ENCODE assay signal across 24 cellular contexts in genomic region chr5:149603210-149603609, GRCh38. TPM values are rescaled to one million over a fixed set of nuclear protein-coding genes. Genes with fewer than 3 reads are reported as not detected.
DNase-seq lines count a peak whose midpoint lies in the region; ATAC-seq and TF ChIP-seq lines count a peak whose summit lies in the region.
"Had no signal": no experiment of that assay in that cellular context is flagged by ENCODE, and none has a peak within 500 bp of the region (broad histone marks: within the 10 kb centered on the region; RNA-seq: fewer than 3 reads in every experiment).

No MANE protein-coding gene starts in this region.

- in situ Hi-C loops in G401 (cut with HindIII; ENCODE audit: low sequenced_read_pairs) = no loop called here
- in situ Hi-C loops in gastrocnemius medialis (cut with MboI; ENCODE audit: low sequenced_read_pairs in 4 of 4) = no loop called here

- no peaks in the 10 kb centered on the region for H3K27me3 ChIP-seq in gastrocnemius medialis
- H3K27me3 ChIP-seq: sigmoid colon, SJSA1, testis had no signal

- peaks cover 15% of the 10 kb centered on the region for H3K36me3 Mint-ChIP-seq in chondrocyte (ENCODE audit: low read depth)
- H3K36me3 Mint-ChIP-seq in activated naive CD4-positive, alpha-beta T cell treated with anti-CD3 and anti-CD28 coated beads, Interleukin-2, amount 10 ng/mL, durations not matched to agents 7 days and 5 days = no peaks in the 10 kb centered on the region
- H3K36me3 Mint-ChIP-seq: activated naive CD8-positive, alpha-beta T cell; stimulated activated naive B cell treated with anti-CD40 and anti-IgM and Interleukin-4, amounts not matched to agents 10 μg/mL and 1 μg/mL and 100 μg/mL, for 72 hours had no signal

- no peak overlapping the region for H3K4me3 Mint-ChIP-seq in chondrocyte (ENCODE audit: unreplicated experiment)
- H3K4me3 Mint-ChIP-seq in activated naive CD4-positive, alpha-beta T cell treated with anti-CD3 and anti-CD28 coated beads, Interleukin-2, amount 10 ng/mL, durations not matched to agents 7 days and 5 days = no peak overlapping the region
- H3K4me3 Mint-ChIP-seq: activated CD4-positive, alpha-beta T cell treated with anti-CD3 and anti-CD28 coated beads, Interleukin-2, amount 10 ng/mL, durations not matched to agents 7 days and 5 days; activated naive CD8-positive, alpha-beta T cell; activated T-helper 17 cell treated with anti-CD3 and anti-CD28 coated beads, Interleukin-2, amount 50 U/mL, for 72 hours; CD8-positive, alpha-beta memory T cell; effector memory CD8-positive, alpha-beta T cell; stimulated activated naive B cell treated with anti-CD40 and anti-IgM and Interleukin-4, amounts not matched to agents 10 μg/mL and 1 μg/mL and 100 μg/mL, for 72 hours had no signal

- POLR2A ChIA-PET in RWPE1 (lab: Yijun Ruan, JAX; ENCODE audit: low non-redundant PET) = no interaction called here

- H3K27me3 Mint-ChIP-seq in chondrocyte (ENCODE audit: low read depth) = no peaks in the 10 kb centered on the region
- H3K27me3 Mint-ChIP-seq in activated naive CD4-positive, alpha-beta T cell treated with anti-CD3 and anti-CD28 coated beads, Interleukin-2, amount 10 ng/mL, durations not matched to agents 7 days and 5 days = peaks cover 16% of the 10 kb centered on the region
- H3K27me3 Mint-ChIP-seq: activated naive CD8-positive, alpha-beta T cell; activated T-helper 17 cell treated with anti-CD3 and anti-CD28 coated beads, Interleukin-2, amount 50 U/mL, for 72 hours; effector memory CD8-positive, alpha-beta T cell; stimulated activated naive B cell treated with anti-CD40 and anti-IgM and Interleukin-4, amounts not matched to agents 10 μg/mL and 1 μg/mL and 100 μg/mL, for 72 hours had no signal

- no peaks in the 10 kb centered on the region for H3K9me3 ChIP-seq in gastrocnemius medialis
- H3K9me3 ChIP-seq: left ventricle myocardium inferior, sigmoid colon, SJSA1, testis had no signal

- H3K27ac ChIP-seq in RWPE1 = peak overlapping the region; percentile 72
- peak overlapping the region; percentile 56 to 65 (median 60) for H3K27ac ChIP-seq in gastrocnemius medialis
- H3K27ac ChIP-seq: GM23248, left ventricle myocardium inferior, sigmoid colon, SJSA1, testis, WERI-Rb-1 had no signal

- peaks cover 0 to 11% of the 10 kb centered on the region in 2 donors for H3K36me3 ChIP-seq in gastrocnemius medialis
- H3K36me3 ChIP-seq: SJSA1, WERI-Rb-1 had no signal

- CTCF ChIA-PET in RWPE1 (lab: Yijun Ruan, JAX) = interaction anchor here (0.6 to 0.9 kb wide), 4 partner anchors 16 to 696 kb away, joined by 3 read pairs; no protein-coding TSS in a partner anchor
- CTCF ChIA-PET in activated naive CD4-positive, alpha-beta T cell treated with anti-CD3 and anti-CD28 coated beads, Interleukin-2, amount 10 ng/mL, durations not matched to agents 7 days and 5 days (lab: Charles Lee) = interaction anchor here (1.6 kb wide), 1 partner anchor 15 kb away, joined by 5 read pairs; no protein-coding TSS in a partner anchor

- intact Hi-C loops in gastrocnemius medialis (cut with DNase I; ENCODE audit: low total_unique reads) = no loop called here

- H3K4me3 ChIP-seq in gastrocnemius medialis = no peak overlapping the region
- H3K4me3 ChIP-seq: GM23248, left ventricle myocardium inferior, sigmoid colon, SJSA1, testis had no signal

- peaks cover 20% of the 10 kb centered on the region for H3K4me1 Mint-ChIP-seq in chondrocyte (ENCODE audit: low read depth)
- H3K4me1 Mint-ChIP-seq in activated naive CD4-positive, alpha-beta T cell treated with anti-CD3 and anti-CD28 coated beads, Interleukin-2, amount 10 ng/mL, durations not matched to agents 7 days and 5 days = peaks cover 16% of the 10 kb centered on the region

- H3K4me1 ChIP-seq in gastrocnemius medialis = peaks cover 7 to 40% of the 10 kb centered on the region in 2 donors

- no peak overlapping the region for H3K27ac Mint-ChIP-seq in chondrocyte (ENCODE audit: unreplicated experiment)
- H3K27ac Mint-ChIP-seq in activated naive CD4-positive, alpha-beta T cell treated with anti-CD3 and anti-CD28 coated beads, Interleukin-2, amount 10 ng/mL, durations not matched to agents 7 days and 5 days = no peak overlapping the region
- H3K27ac Mint-ChIP-seq: activated CD4-positive, alpha-beta T cell treated with anti-CD3 and anti-CD28 coated beads, Interleukin-2, amount 10 ng/mL, durations not matched to agents 7 days and 5 days; activated naive CD8-positive, alpha-beta T cell; activated T-helper 17 cell treated with anti-CD3 and anti-CD28 coated beads, Interleukin-2, amount 50 U/mL, for 72 hours; effector memory CD8-positive, alpha-beta T cell; stimulated activated naive B cell treated with anti-CD40 and anti-IgM and Interleukin-4, amounts not matched to agents 10 μg/mL and 1 μg/mL and 100 μg/mL, for 72 hours had no signal

- DNase-seq in G401 (ENCODE audit: low spot score) (peak; percentile 75), RWPE1 (ENCODE audit: low spot score) (no peak), gastrocnemius medialis (no peak), chondrocyte (ENCODE audit: low spot score) (no peak), RPMI8226 (no peak)
- DNase-seq in stimulated activated CD4-positive, alpha-beta T cell treated with anti-CD3 and anti-CD28 coated beads, Interleukin-4, amount 100 ng/mL, for 4 hours = no peak
- no peak for DNase-seq in activated naive CD4-positive, alpha-beta T cell treated with anti-CD3 and anti-CD28 coated beads, Interleukin-2, amount 10 ng/mL, durations not matched to agents 7 days and 5 days
- DNase-seq: activated CD4-positive, alpha-beta T cell treated with anti-CD3 and anti-CD28 coated beads, Interleukin-2, amount 10 ng/mL, durations not matched to agents 7 days and 5 days; CD8-positive, alpha-beta memory T cell; effector memory CD8-positive, alpha-beta T cell; GM23248; head of caudate nucleus; left ventricle myocardium inferior; NCI-H1092; NCI-H2029 treated with DMSO at 0.1 percent for 48 hours; sigmoid colon; stimulated activated naive B cell treated with anti-CD40 and anti-IgM and Interleukin-4, amounts not matched to agents 10 μg/mL and 1 μg/mL and 100 μg/mL, for 72 hours; testis; WERI-Rb-1 had no signal

- H3K9me3 Mint-ChIP-seq in chondrocyte (ENCODE audit: low read depth) = no peaks in the 10 kb centered on the region
- H3K9me3 Mint-ChIP-seq in activated naive CD4-positive, alpha-beta T cell treated with anti-CD3 and anti-CD28 coated beads, Interleukin-2, amount 10 ng/mL, durations not matched to agents 7 days and 5 days = no peaks in the 10 kb centered on the region
- H3K9me3 Mint-ChIP-seq: activated CD4-positive, alpha-beta T cell treated with anti-CD3 and anti-CD28 coated beads, Interleukin-2, amount 10 ng/mL, durations not matched to agents 7 days and 5 days; activated T-helper 17 cell treated with anti-CD3 and anti-CD28 coated beads, Interleukin-2, amount 50 U/mL, for 72 hours; CD8-positive, alpha-beta memory T cell; effector memory CD8-positive, alpha-beta T cell; stimulated activated naive B cell treated with anti-CD40 and anti-IgM and Interleukin-4, amounts not matched to agents 10 μg/mL and 1 μg/mL and 100 μg/mL, for 72 hours had no signal

- ATAC-seq in esophagus mucosa (peak; percentile 33), gastrocnemius medialis (peak; percentile 37 to 39)
- ATAC-seq: activated T-helper 17 cell treated with anti-CD3 and anti-CD28 coated beads, Interleukin-2, amount 50 U/mL, for 72 hours; effector memory CD8-positive, alpha-beta T cell; stimulated activated naive B cell treated with anti-CD40 and anti-IgM and Interleukin-4, amounts not matched to agents 10 μg/mL and 1 μg/mL and 100 μg/mL, for 72 hours had no signal

- TF ChIP-seq CTCF in RWPE1 (conservative IDR thresholded peaks at IDR 0.05; ENCODE audit: low read depth) (no peak), gastrocnemius medialis (IDR thresholded peaks at IDR 0.05 in 4 of 5, conservative IDR thresholded peaks at IDR 0.05 in 1 of 5) (no peak), chondrocyte (IDR thresholded peaks at IDR 0.05) (no peak)

- no peak for TF ChIP-seq POLR2A in gastrocnemius medialis (IDR thresholded peaks at IDR 0.05)

RNA-seq across cellular contexts. Expression of gene ARHGEF37, which starts 21.9 kb away (rescaled TPM):
- not detected in 2 replicates for total RNA-seq in G401 (2014; rRNA removed; shearing (Covaris generic))
- 23.6 TPM for total RNA-seq in esophagus mucosa
- total RNA-seq in gastrocnemius medialis = 10 to 100 TPM in 3 of 4 donors, 1 to 10 TPM in 1; 9.5 to 28.6 (median 21.0) TPM
- 5.8 to 16.8 TPM (median 6.0 TPM) in 3 replicates for total RNA-seq in chondrocyte
- total RNA-seq: mononuclear cell had no signal

RNA-seq across cellular contexts. Expression of gene CSNK1A1, which starts 52.0 kb away (rescaled TPM):
- total RNA-seq in G401 (2014; rRNA removed; shearing (Covaris generic)) = 230 and 259 TPM in 2 replicates
- total RNA-seq in esophagus mucosa (404 TPM), gastrocnemius medialis (100 to 1,000 TPM; 157 to 252 (median 215) TPM), chondrocyte (214 to 227 TPM (median 224 TPM) in 3 replicates)
